Comparison of ENCODE assay signal across 1 cellular context in the genomic region with DNA sequence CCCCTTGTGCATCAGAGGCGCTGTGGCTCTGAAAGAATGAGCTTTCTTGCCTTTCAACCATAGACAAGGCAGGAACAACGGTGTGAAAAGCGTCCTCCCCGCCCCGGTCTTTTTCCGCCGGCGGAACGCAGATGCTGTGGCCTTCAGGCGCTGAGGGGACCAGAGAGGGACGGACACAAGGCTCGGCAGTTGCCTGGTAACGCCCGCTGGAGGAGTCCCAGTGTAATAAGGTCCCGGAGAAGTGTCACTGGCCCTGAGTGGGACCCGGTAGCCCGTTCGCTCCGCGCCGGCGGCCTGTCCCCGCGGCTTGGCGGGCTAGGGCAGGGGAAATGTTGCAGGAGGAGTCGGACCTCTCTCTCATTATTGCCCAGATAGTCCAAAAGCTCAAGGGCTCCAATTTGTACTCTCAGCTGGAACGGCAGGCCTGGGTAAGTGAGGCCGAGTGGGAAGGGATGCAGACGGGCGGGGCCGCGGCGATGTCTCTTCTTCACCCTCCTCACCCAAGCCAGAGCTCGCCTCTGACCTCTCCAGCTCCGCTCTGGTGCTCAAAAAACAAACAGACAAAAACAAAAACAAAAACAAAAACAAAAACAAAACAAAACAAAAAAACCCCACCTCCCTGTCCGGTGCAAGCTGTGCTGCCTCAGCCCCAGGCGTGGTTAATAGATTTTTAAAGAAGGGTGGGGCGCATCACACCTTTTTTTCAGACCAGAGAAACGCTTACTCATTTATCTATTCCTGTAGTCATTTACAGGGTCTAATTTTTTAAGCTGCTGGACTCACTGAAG.
TF ChIP-seq lines count a peak whose summit lies in the region.

Gene TBC1D19, plus strand, starts transcription at position 220 of the 788 bp plus-strand sequence. Its CDS starts 110 bp downstream, at position 330.

TF ChIP-seq in K562, 482 proteins besides CTCF, POLR2A, EP300 and RAD21 (continued from another document and continues in another):
- no peak for TF ChIP-seq AFF4 (CRISPR knock-in tag; IDR thresholded peaks at IDR 0.05)
- no peak; the same call in 1 of the 2 replicates for TF ChIP-seq ZNF395 (CRISPR knock-in tag; IDR thresholded peaks at IDR 0.05)
- TF ChIP-seq ASH1L (IDR thresholded peaks at IDR 0.05; ENCODE audit: borderline replicate concordance, low read depth, partially characterized antibody): no peak
- TF ChIP-seq KLF13 (tag; IDR thresholded peaks at IDR 0.05; ENCODE audit: borderline replicate concordance, low read depth): no peak
- 0 out of 2 replicates have a peak, but pooled peaks have one; percentile 40 for TF ChIP-seq THAP12 (CRISPR knock-in tag; IDR thresholded peaks at IDR 0.05)
- peak; percentile 97 for TF ChIP-seq GABPB1 (CRISPR knock-in tag; IDR thresholded peaks at IDR 0.05)
- TF ChIP-seq CREBBP (IDR thresholded peaks at IDR 0.05; ENCODE audit: low read depth, low read length): no peak
- no peak for TF ChIP-seq HBP1 (CRISPR knock-in tag; IDR thresholded peaks at IDR 0.05)
- TF ChIP-seq, protein P1, sequence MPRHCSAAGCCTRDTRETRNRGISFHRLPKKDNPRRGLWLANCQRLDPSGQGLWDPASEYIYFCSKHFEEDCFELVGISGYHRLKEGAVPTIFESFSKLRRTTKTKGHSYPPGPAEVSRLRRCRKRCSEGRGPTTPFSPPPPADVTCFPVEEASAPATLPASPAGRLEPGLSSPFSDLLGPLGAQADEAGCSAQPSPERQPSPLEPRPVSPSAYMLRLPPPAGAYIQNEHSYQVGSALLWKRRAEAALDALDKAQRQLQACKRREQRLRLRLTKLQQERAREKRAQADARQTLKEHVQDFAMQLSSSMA (CRISPR knock-in tag; IDR thresholded peaks at IDR 0.05): no peak
- TF ChIP-seq, protein P2, sequence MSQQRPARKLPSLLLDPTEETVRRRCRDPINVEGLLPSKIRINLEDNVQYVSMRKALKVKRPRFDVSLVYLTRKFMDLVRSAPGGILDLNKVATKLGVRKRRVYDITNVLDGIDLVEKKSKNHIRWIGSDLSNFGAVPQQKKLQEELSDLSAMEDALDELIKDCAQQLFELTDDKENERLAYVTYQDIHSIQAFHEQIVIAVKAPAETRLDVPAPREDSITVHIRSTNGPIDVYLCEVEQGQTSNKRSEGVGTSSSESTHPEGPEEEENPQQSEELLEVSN (IDR thresholded peaks at IDR 0.05; ENCODE audit: borderline replicate concordance in 1 of 2, extremely low read depth in 1 of 2, insufficient read depth in 1 of 2, insufficient read length in 1 of 2, low read depth in 1 of 2, low read length in 1 of 2, poor library complexity in 1 of 2, severe bottlenecking in 1 of 2): peak in 1 of 2 experiments; percentile 51
- no peak for TF ChIP-seq SRSF9 (IDR thresholded peaks at IDR 0.05; ENCODE audit: borderline replicate concordance, low read depth, low read length)
- TF ChIP-seq LARP7 (IDR thresholded peaks at IDR 0.05): no peak
- no peak for TF ChIP-seq ATF1 (CRISPR knock-in tag; IDR thresholded peaks at IDR 0.05)
- peak; percentile 71 for TF ChIP-seq ATF1 (tag; IDR thresholded peaks at IDR 0.05)
- TF ChIP-seq GATA2 (CRISPR knock-in tag; IDR thresholded peaks at IDR 0.05): no peak
- TF ChIP-seq ATF7 (IDR thresholded peaks at IDR 0.05): peak; percentile 62
- 0 out of 2 replicates have a peak, but pooled peaks have one; percentile 27 for TF ChIP-seq MAFK (IDR thresholded peaks at IDR 0.05; ENCODE audit: low read length)
- no peak for TF ChIP-seq CUX1 (CRISPR knock-in tag; IDR thresholded peaks at IDR 0.05)
- TF ChIP-seq ZNF830 (CRISPR knock-in tag; IDR thresholded peaks at IDR 0.05): no peak
- TF ChIP-seq TCFL5 (CRISPR knock-in tag; conservative IDR thresholded peaks at IDR 0.05): no peak
- TF ChIP-seq, protein P3, sequence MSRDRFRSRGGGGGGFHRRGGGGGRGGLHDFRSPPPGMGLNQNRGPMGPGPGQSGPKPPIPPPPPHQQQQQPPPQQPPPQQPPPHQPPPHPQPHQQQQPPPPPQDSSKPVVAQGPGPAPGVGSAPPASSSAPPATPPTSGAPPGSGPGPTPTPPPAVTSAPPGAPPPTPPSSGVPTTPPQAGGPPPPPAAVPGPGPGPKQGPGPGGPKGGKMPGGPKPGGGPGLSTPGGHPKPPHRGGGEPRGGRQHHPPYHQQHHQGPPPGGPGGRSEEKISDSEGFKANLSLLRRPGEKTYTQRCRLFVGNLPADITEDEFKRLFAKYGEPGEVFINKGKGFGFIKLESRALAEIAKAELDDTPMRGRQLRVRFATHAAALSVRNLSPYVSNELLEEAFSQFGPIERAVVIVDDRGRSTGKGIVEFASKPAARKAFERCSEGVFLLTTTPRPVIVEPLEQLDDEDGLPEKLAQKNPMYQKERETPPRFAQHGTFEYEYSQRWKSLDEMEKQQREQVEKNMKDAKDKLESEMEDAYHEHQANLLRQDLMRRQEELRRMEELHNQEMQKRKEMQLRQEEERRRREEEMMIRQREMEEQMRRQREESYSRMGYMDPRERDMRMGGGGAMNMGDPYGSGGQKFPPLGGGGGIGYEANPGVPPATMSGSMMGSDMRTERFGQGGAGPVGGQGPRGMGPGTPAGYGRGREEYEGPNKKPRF (IDR thresholded peaks at IDR 0.05; ENCODE audit: low read depth, low read length): no peak
- peak; percentile 56 for TF ChIP-seq L3MBTL2 (IDR thresholded peaks at IDR 0.05)
- TF ChIP-seq, protein P4, sequence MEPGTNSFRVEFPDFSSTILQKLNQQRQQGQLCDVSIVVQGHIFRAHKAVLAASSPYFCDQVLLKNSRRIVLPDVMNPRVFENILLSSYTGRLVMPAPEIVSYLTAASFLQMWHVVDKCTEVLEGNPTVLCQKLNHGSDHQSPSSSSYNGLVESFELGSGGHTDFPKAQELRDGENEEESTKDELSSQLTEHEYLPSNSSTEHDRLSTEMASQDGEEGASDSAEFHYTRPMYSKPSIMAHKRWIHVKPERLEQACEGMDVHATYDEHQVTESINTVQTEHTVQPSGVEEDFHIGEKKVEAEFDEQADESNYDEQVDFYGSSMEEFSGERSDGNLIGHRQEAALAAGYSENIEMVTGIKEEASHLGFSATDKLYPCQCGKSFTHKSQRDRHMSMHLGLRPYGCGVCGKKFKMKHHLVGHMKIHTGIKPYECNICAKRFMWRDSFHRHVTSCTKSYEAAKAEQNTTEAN (CRISPR knock-in tag; IDR thresholded peaks at IDR 0.05): no peak
- TF ChIP-seq NFIC (IDR thresholded peaks at IDR 0.05): no peak; the same call in 1 of the 2 replicates
- TF ChIP-seq CHD4 (IDR thresholded peaks at IDR 0.05; ENCODE audit: insufficient read depth, insufficient replicate concordance, low read depth, low read length, poor library complexity, severe bottlenecking): no peak
- TF ChIP-seq ZNF232 (CRISPR knock-in tag; IDR thresholded peaks at IDR 0.05): no peak
- TF ChIP-seq HNRNPLL (IDR thresholded peaks at IDR 0.05; ENCODE audit: low read depth, low read length, poor library complexity, severe bottlenecking): no peak
- TF ChIP-seq ZNF444 (CRISPR knock-in tag; IDR thresholded peaks at IDR 0.05): no peak
- TF ChIP-seq FOXK2 (conservative IDR thresholded peaks at IDR 0.05 in 1 of 2, IDR thresholded peaks at IDR 0.05 in 1 of 2; ENCODE audit: low read depth in 2 of 2): peak; percentile 80 to 89
- no peak for TF ChIP-seq POLR2AphosphoS2 (IDR thresholded peaks at IDR 0.05; ENCODE audit: low read length)
- no peak for TF ChIP-seq ETV5 (CRISPR knock-in tag; IDR thresholded peaks at IDR 0.05; ENCODE audit: low read depth)
- TF ChIP-seq POLR2H (tag; IDR thresholded peaks at IDR 0.05; ENCODE audit: low read depth): no peak
- no peak for TF ChIP-seq WHSC1 (IDR thresholded peaks at IDR 0.05; ENCODE audit: low read length)
- TF ChIP-seq MAFF (IDR thresholded peaks at IDR 0.05; ENCODE audit: low read length): peak; percentile 53; the same call in 1 of the 2 replicates
